ENCODE assay signal across 15 cellular contexts in the genomic region with DNA sequence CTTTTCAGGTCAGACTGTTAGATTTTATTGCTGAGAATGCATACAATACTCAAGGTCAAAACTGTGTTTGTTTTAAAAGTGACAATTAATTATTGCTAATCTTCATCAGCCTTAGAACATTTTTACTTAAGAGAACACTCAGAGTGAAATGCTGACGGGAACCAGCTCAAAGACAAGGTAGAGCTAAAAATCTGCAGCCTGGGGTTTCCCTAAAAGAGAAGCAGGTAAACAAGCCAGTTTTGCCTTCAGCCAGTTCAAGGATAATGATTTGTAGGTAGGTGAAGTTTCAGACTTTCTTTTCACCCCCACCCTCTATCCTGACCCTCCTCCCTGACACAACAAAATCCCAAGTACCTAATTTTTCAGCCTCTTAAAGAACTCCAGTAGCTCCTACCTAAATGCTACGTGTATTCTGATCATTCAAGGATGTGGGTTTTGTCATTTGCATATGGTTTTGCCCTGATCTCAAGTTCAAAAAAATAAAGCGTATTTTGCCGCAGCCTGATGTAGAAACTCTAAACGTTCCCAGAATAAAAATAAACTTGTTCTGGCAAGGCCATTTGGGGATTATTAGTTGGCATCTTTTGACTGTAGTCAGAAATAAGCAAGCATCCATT.
DNase-seq lines count a peak whose midpoint lies in the region; ATAC-seq, FAIRE-seq and TF ChIP-seq lines count a peak whose summit lies in the region.
"Had no signal": no experiment of that assay in that cellular context is flagged by ENCODE, and none has a peak within 500 bp of the region (broad histone marks: within the 10 kb centered on the region; RNA-seq: fewer than 3 reads in every experiment).

No MANE protein-coding gene starts in this region.

- no peak overlapping the region for H3K9ac ChIP-seq in H9 (ENCODE audit: extremely low read depth, insufficient read length, low read length)
- H3K9ac ChIP-seq: GM23248 had no signal

- no peaks in the 10 kb centered on the region for H3K23me2 ChIP-seq in H9 (ENCODE audit: insufficient read length, low read depth, low read length, poor library complexity, severe bottlenecking)

- H3K4me1 Mint-ChIP-seq in stimulated activated naive CD8-positive, alpha-beta T cell treated with anti-CD3 and anti-CD28 coated beads, Interleukin-15, amount 100 ng/mL, for 72 hours = no peaks in the 10 kb centered on the region
- H3K4me1 Mint-ChIP-seq in H9 = no peaks in the 10 kb centered on the region

- peak overlapping the region in 1 of 2 donors; percentile 13 for H3K4me3 Mint-ChIP-seq in stimulated activated naive CD8-positive, alpha-beta T cell treated with anti-CD3 and anti-CD28 coated beads, Interleukin-15, amount 100 ng/mL, for 72 hours
- no peak overlapping the region for H3K4me3 Mint-ChIP-seq in H9
- H3K4me3 Mint-ChIP-seq: IgD-negative memory B cell had no signal

- H3K27ac ChIP-seq in H9 (ENCODE audit: insufficient read length, low read depth, low read length) = no peak overlapping the region
- H3K27ac ChIP-seq: GM23248, lower lobe of right lung, tibial nerve, VCaP had no signal

- no peak overlapping the region for H3T11ph ChIP-seq in H9 (ENCODE audit: low read length)

- H4K20me1 ChIP-seq in H9 (ENCODE audit: control insufficient read depth, insufficient read depth, insufficient read length) = no peaks in the 10 kb centered on the region

- H3K9me3 ChIP-seq in H9 (ENCODE audit: control insufficient read depth, low read depth, low read length) = no peaks in the 10 kb centered on the region
- H3K9me3 ChIP-seq: lower lobe of right lung, tibial nerve had no signal

- no peak overlapping the region for H2BK5ac ChIP-seq in H9 (ENCODE audit: insufficient read length, low read length)

- no peaks in the 10 kb centered on the region for H3K79me1 ChIP-seq in H9 (ENCODE audit: insufficient read depth, low read depth, low read length, poor library complexity, severe bottlenecking)

- no peak overlapping the region for H2BK120ac ChIP-seq in H9 (ENCODE audit: low read depth, low read length, poor library complexity, severe bottlenecking)

- H3K4me1 ChIP-seq in H9 (ENCODE audit: insufficient read depth, low read length) = no peaks in the 10 kb centered on the region
- H3K4me1 ChIP-seq: lower lobe of right lung, tibial nerve had no signal

- H4K5ac ChIP-seq in H9 (ENCODE audit: insufficient read length, low read depth, low read length) = no peak overlapping the region

- intact Hi-C loops in sciatic nerve (cut with DNase I) = no loop called here

- no peak overlapping the region for H3K56ac ChIP-seq in H9 (ENCODE audit: insufficient read length, low read depth, low read length)

- no peak for TF ChIP-seq CTCF in H9 (conservative IDR thresholded peaks at IDR 0.05)

- no peak overlapping the region for H3K27ac Mint-ChIP-seq in stimulated activated naive CD8-positive, alpha-beta T cell treated with anti-CD3 and anti-CD28 coated beads, Interleukin-15, amount 100 ng/mL, for 72 hours
- H3K27ac Mint-ChIP-seq in H9 = no peak overlapping the region

- no peak overlapping the region for H2BK12ac ChIP-seq in H9 (ENCODE audit: insufficient read length, low read depth, low read length)

- no peak overlapping the region for H3K4ac ChIP-seq in H9 (ENCODE audit: low read depth, low read length)

- no peak overlapping the region for H2AK5ac ChIP-seq in H9 (ENCODE audit: insufficient read length, low read length)

- no CpG with 5 or more reads among the region's 5 CpGs for WGBS in H9 (ENCODE audit: extremely low coverage, insufficient read length, low lambda C conversion rate)

- H3K18ac ChIP-seq in H9 (ENCODE audit: insufficient read length, low read depth, low read length) = no peak overlapping the region

- peak overlapping the region; percentile 32 for H2AFZ ChIP-seq in H9 (ENCODE audit: low read length)
- H2AFZ ChIP-seq: GM23248 had no signal

- no peak overlapping the region for H3K23ac ChIP-seq in H9 (ENCODE audit: insufficient read length, low read depth, low read length)

- no peak overlapping the region for H2BK20ac ChIP-seq in H9 (ENCODE audit: low read depth, low read length, poor library complexity, severe bottlenecking)

- no peak overlapping the region for H4K91ac ChIP-seq in H9 (ENCODE audit: insufficient read length, low read depth, low read length)

- H3K27me3 Mint-ChIP-seq in stimulated activated naive CD8-positive, alpha-beta T cell treated with anti-CD3 and anti-CD28 coated beads, Interleukin-15, amount 100 ng/mL, for 72 hours = peaks cover 25% of the 10 kb centered on the region
- H3K27me3 Mint-ChIP-seq in H9 (ENCODE audit: low read depth) = no peaks in the 10 kb centered on the region

- H3K9me3 Mint-ChIP-seq in stimulated activated naive CD8-positive, alpha-beta T cell treated with anti-CD3 and anti-CD28 coated beads, Interleukin-15, amount 100 ng/mL, for 72 hours = peaks cover 19 to 21% of the 10 kb centered on the region in 2 donors
- H3K9me3 Mint-ChIP-seq in H9 = peaks cover 6 to 14% of the 10 kb centered on the region in 2 experiments; a peak in 4 of 5 replicates

- H3K4me2 ChIP-seq in H9 (ENCODE audit: insufficient read depth, insufficient read length, low read length) = no peak overlapping the region

- H3K14ac ChIP-seq in H9 (ENCODE audit: insufficient read depth, low read length) = no peak overlapping the region

- H3K36me3 Mint-ChIP-seq in H9 (ENCODE audit: insufficient read depth in 1 of 3, low read depth in 3 of 3) = peaks cover 0 to 19% (median 3%) of the 10 kb centered on the region in 3 experiments; a peak in 4 of 7 replicates
- H3K36me3 Mint-ChIP-seq: IgD-negative memory B cell had no signal

- H3K79me2 ChIP-seq in H9 (ENCODE audit: insufficient read depth, low read length) = no peaks in the 10 kb centered on the region

- H2BK15ac ChIP-seq in H9 (ENCODE audit: low read depth, low read length) = no peak overlapping the region

- DNase-seq in stimulated activated naive CD8-positive, alpha-beta T cell treated with anti-CD3 and anti-CD28 coated beads, Interleukin-15, amount 100 ng/mL, for 72 hours = no peak
- no peak for DNase-seq in stimulated activated naive CD8-positive, alpha-beta T cell treated with anti-CD3 and anti-CD28 coated beads, Interleukin-15, Interleukin-2, amounts not matched to agents 100 U/mL and 50 U/mL, for 24 hours
- no peak for DNase-seq in H9
- DNase-seq in RCC 7860 (ENCODE audit: low spot score) = no peak
- DNase-seq in NOMO-1 treated with DMSO at 0.1 percent for 48 hours (lab: John Stamatoyannopoulos, UW; ENCODE audit: unreplicated experiment) = no peak
- no peak for DNase-seq in HuH-7.5 (ENCODE audit: low spot score)
- DNase-seq in sciatic nerve (ENCODE audit: low spot score) = no peak
- DNase-seq: activated effector memory CD4-positive, alpha-beta T cell treated with anti-CD3 and anti-CD28 coated beads, Interleukin-2, amount 50 U/mL, for 16 hours; cortex of kidney; GM23248; lower lobe of right lung had no signal

- no peak for FAIRE-seq in RCC 7860 (lab: Jason Lieb, UNC)

- no peak overlapping the region for H4K8ac ChIP-seq in H9 (replicated peaks; ENCODE audit: insufficient read length, low read depth, low read length)

- peak; percentile 74 for ATAC-seq in stimulated activated naive CD8-positive, alpha-beta T cell treated with anti-CD3 and anti-CD28 coated beads, Interleukin-15, amount 100 ng/mL, for 72 hours
- no peak for ATAC-seq in stimulated activated naive CD8-positive, alpha-beta T cell treated with anti-CD3 and anti-CD28 coated beads, Interleukin-15, Interleukin-2, amounts not matched to agents 100 U/mL and 50 U/mL, for 24 hours
- ATAC-seq in HG03442 (IDR thresholded peaks at IDR 0.05; ENCODE audit: unreplicated experiment) = peak; percentile 69
- ATAC-seq in sciatic nerve = no peak
- ATAC-seq: lower lobe of right lung had no signal

- no peaks in the 10 kb centered on the region for H3K27me3 ChIP-seq in H9 (ENCODE audit: insufficient read depth, low read length)
- H3K27me3 ChIP-seq: tibial nerve had no signal

Comparison
In these comparisons a context has a peak if more than half of its experiments do, and no peak if none do; other contexts are left out.
1. ATAC-seq: peak in stimulated activated naive CD8-positive, alpha-beta T cell treated with anti-CD3 and anti-CD28 coated beads, Interleukin-15, amount 100 ng/mL, for 72 hours (single experiment) and HG03442 (single experiment); none in stimulated activated naive CD8-positive, alpha-beta T cell treated with anti-CD3 and anti-CD28 coated beads, Interleukin-15, Interleukin-2, amounts not matched to agents 100 U/mL and 50 U/mL, for 24 hours (single experiment) and sciatic nerve (single experiment).